Comparison of ENCODE assay signal across 15 cellular contexts in genomic region chr20:32649697-32650471, GRCh38. TPM values are rescaled to one million over a fixed set of nuclear protein-coding genes. Genes with fewer than 3 reads are reported as not detected.
"Had no signal": no experiment of that assay in that cellular context is flagged by ENCODE, and none has a peak within 500 bp of the region (broad histone marks: within the 10 kb centered on the region; RNA-seq: fewer than 3 reads in every experiment).

No MANE protein-coding gene starts in this region.

- DNase-seq: activated effector memory CD4-positive, alpha-beta T cell treated with anti-CD3 and anti-CD28 coated beads, Interleukin-2, amount 50 U/mL, for 16 hours; activated T-cell treated with anti-CD3 and anti-CD28 coated beads, Interleukin-2, amount 50 U/mL, for 24 hours; brain microvascular endothelial cell; cerebellar nuclear complex; dermis blood vessel endothelial cell; immature natural killer cell; left cardiac atrium; naive thymus-derived CD4-positive, alpha-beta T cell; spleen; stimulated activated CD4-positive, alpha-beta T cell treated with anti-CD3 and anti-CD28 coated beads, Interleukin-1b, Interleukin-23, amount 100 ng/mL, for 48 hours; trophoblast cell had no signal

- H3K4me3 ChIP-seq: esophagus muscularis mucosa, right atrium auricular region, spleen had no signal

- H3K36me3 ChIP-seq: brain microvascular endothelial cell, esophagus muscularis mucosa, right atrium auricular region, spleen had no signal

- H3K9me3 ChIP-seq: esophagus muscularis mucosa, right atrium auricular region, spleen had no signal

- H3K27ac ChIP-seq: brain microvascular endothelial cell, esophagus muscularis mucosa, right atrium auricular region, spleen had no signal

- H3K27me3 ChIP-seq: brain microvascular endothelial cell, right atrium auricular region, spleen had no signal

RNA-seq across cellular contexts. Expression of gene C20orf203, which starts 23.9 kb away (rescaled TPM):
- total RNA-seq: dermis blood vessel endothelial cell, fibroblast of villous mesenchyme, left cardiac atrium, lung microvascular endothelial cell, right atrium auricular region had no signal
